Comparison of ENCODE assay signal across 1 cellular context in genomic region chr10:80172896-80173295, GRCh38.
TF ChIP-seq lines count a peak whose summit lies in the region.

No MANE protein-coding gene starts in this region.

TF ChIP-seq in K562, 482 proteins besides CTCF, POLR2A, EP300 and RAD21 (continued from another document):
- TF ChIP-seq ZBTB5 (IDR thresholded peaks at IDR 0.05) (no peak), ZNF140 (CRISPR knock-in tag; IDR thresholded peaks at IDR 0.05) (no peak), ZNF318 (IDR thresholded peaks at IDR 0.05; ENCODE audit: borderline replicate concordance in 1 of 2, low read depth in 1 of 2) (no peak), BRD9 (IDR thresholded peaks at IDR 0.05; ENCODE audit: low read depth, partially characterized antibody) (no peak), GTF3C2 (IDR thresholded peaks at IDR 0.05; ENCODE audit: borderline replicate concordance, extremely low read depth, insufficient read length) (no peak), PRMT5 (CRISPR knock-in tag; IDR thresholded peaks at IDR 0.05) (no peak), ZC3H4 (CRISPR knock-in tag; IDR thresholded peaks at IDR 0.05; ENCODE audit: borderline replicate concordance) (no peak), ZBTB49 (CRISPR knock-in tag; IDR thresholded peaks at IDR 0.05; ENCODE audit: borderline replicate concordance) (no peak), KLF10 (CRISPR knock-in tag; IDR thresholded peaks at IDR 0.05) (no peak), DMBX1 (CRISPR knock-in tag; IDR thresholded peaks at IDR 0.05; ENCODE audit: borderline replicate concordance) (no peak), FOXK1 (CRISPR knock-in tag; IDR thresholded peaks at IDR 0.05; ENCODE audit: borderline replicate concordance) (no peak), ZNF239 (CRISPR knock-in tag; IDR thresholded peaks at IDR 0.05) (no peak), NFIC (IDR thresholded peaks at IDR 0.05) (no peak), FOXJ3 (CRISPR knock-in tag; IDR thresholded peaks at IDR 0.05) (no peak)
